ENCODE assay signal across 8 cellular contexts in genomic region chr2:176126929-176127768, GRCh38. TPM values are rescaled to one million over a fixed set of nuclear protein-coding genes. Genes with fewer than 3 reads are reported as not detected.
DNase-seq lines count a peak whose midpoint lies in the region; ATAC-seq and TF ChIP-seq lines count a peak whose summit lies in the region.

No MANE protein-coding gene starts in this region.

- H3K4me1 ChIP-seq in breast epithelium = no peaks in the 10 kb centered on the region

- DNase-seq in Daoy (ENCODE audit: low read depth) = peak; percentile 59
- DNase-seq in NAMALWA (ENCODE audit: low spot score) = peak; percentile 75
- DNase-seq in UCSD-AML1 (lab: John Stamatoyannopoulos, UW; ENCODE audit: unreplicated experiment) = peak; percentile 37
- DNase-seq in breast epithelium (ENCODE audit: low spot score in 2 of 2) = no peak
- peak; percentile 62 for DNase-seq in left lobe of liver (ENCODE audit: low spot score)
- peak; percentile 42 to 62 (median 57) for DNase-seq in stimulated activated CD4-positive, alpha-beta T cell treated with anti-CD3 and anti-CD28 coated beads, TNF-alpha, amount 100 ng/mL, for 24 hours (ENCODE audit: low read depth in 3 of 3)

- peaks cover 5 to 86% of the 10 kb centered on the region in 2 donors for H3K27me3 ChIP-seq in breast epithelium

- no peak for TF ChIP-seq POLR2A in breast epithelium (IDR thresholded peaks at IDR 0.05)

- peak overlapping the region in 1 of 3 donors; percentile 73 for H3K4me3 ChIP-seq in breast epithelium

- H3K9me3 ChIP-seq in breast epithelium = peaks cover 0 to 3% of the 10 kb centered on the region in 2 donors

- H3K27ac ChIP-seq in breast epithelium = no peak overlapping the region

- intact Hi-C loops in breast epithelium (cut with DNase I; ENCODE audit: low total_unique reads) = no loop called here

- H3K36me3 ChIP-seq in breast epithelium = no peaks in the 10 kb centered on the region

- TF ChIP-seq CTCF in breast epithelium (IDR thresholded peaks at IDR 0.05) = peak; percentile 77 to 87 (median 85)

- ATAC-seq in left lobe of liver (peak; percentile 72), GM18511 (IDR thresholded peaks at IDR 0.05; ENCODE audit: unreplicated experiment) (no peak), HG03354 (IDR thresholded peaks at IDR 0.05; ENCODE audit: poor library complexity, severe bottlenecking, unreplicated experiment) (no peak)

RNA-seq across cellular contexts. Expression of gene HOXD8, which starts 2.4 kb away (rescaled TPM):
- total RNA-seq in Daoy (2014; rRNA removed; shearing (Covaris generic)) = 9.7 and 9.9 TPM in 2 replicates
- total RNA-seq in breast epithelium (10 to 100 TPM; 10.5 to 36.1 (median 13.8) TPM), left lobe of liver (not detected)

RNA-seq across cellular contexts. Expression of gene HOXD9, which starts 4.6 kb away (rescaled TPM):
- total RNA-seq in Daoy (2014; rRNA removed; shearing (Covaris generic)) = 2.5 and 3.1 TPM in 2 replicates
- 10 to 100 TPM in 1 of 3 donors, 1 to 10 TPM in 2; 2.4 to 17.0 (median 2.8) TPM for total RNA-seq in breast epithelium
- total RNA-seq in left lobe of liver = not detected

RNA-seq across cellular contexts. Expression of gene HOXD10, which starts 10.6 kb away (rescaled TPM):
- total RNA-seq in Daoy (2014; rRNA removed; shearing (Covaris generic)) = 14.8 and 18.6 TPM in 2 replicates
- total RNA-seq in breast epithelium (1 to 10 TPM in 2 of 3 donors, not detected in 1; 1.6 to 5.2 TPM), left lobe of liver (not detected)

RNA-seq across cellular contexts. Expression of gene HOXD11, which starts 20.1 kb away (rescaled TPM):
- total RNA-seq in Daoy (2014; rRNA removed; shearing (Covaris generic)) = 13.4 and 14.0 TPM in 2 replicates
- total RNA-seq in breast epithelium (under 1 TPM in 1 of 3 donors, not detected in 2; 0.66 TPM), left lobe of liver (not detected)

RNA-seq across cellular contexts. Expression of gene HOXD4, which starts 24.2 kb away (rescaled TPM):
- 1.5 and 2.5 TPM in 2 replicates for total RNA-seq in Daoy (2014; rRNA removed; shearing (Covaris generic))
- total RNA-seq in breast epithelium (1 to 10 TPM; 1.9 to 5.8 (median 5.6) TPM), left lobe of liver (not detected)

Comparison
In these comparisons a context has a peak if more than half of its experiments do, and no peak if none do; other contexts are left out.
1. DNase-seq: peak in Daoy (single experiment), NAMALWA (single experiment), UCSD-AML1 (single experiment), left lobe of liver (single experiment) and stimulated activated CD4-positive, alpha-beta T cell treated with anti-CD3 and anti-CD28 coated beads, TNF-alpha, amount 100 ng/mL, for 24 hours (3 of 3); none in breast epithelium (0 of 2).